ENCODE assay signal across 8 cellular contexts in genomic region chr19:17309198-17309961, GRCh38. TPM values are rescaled to one million over a fixed set of nuclear protein-coding genes. Genes with fewer than 3 reads are reported as not detected.
DNase-seq lines count a peak whose midpoint lies in the region; ATAC-seq and TF ChIP-seq lines count a peak whose summit lies in the region.

Gene DDA1, plus strand, starts transcription at chr19:17309563. Its CDS starts 92 bp downstream, at chr19:17309655.

- peak within 1 kb of the TSS; percentile 86 for H3K4me2 ChIP-seq in SU-DHL-6 (ENCODE audit: low read depth, low read length, poor library complexity, severe bottlenecking)

- no peaks in the 10 kb centered on the region for H3K27me3 Mint-ChIP-seq in activated naive CD8-positive, alpha-beta T cell treated with anti-CD3 and anti-CD28 coated beads, Interleukin-2, amount 10 ng/mL, durations not matched to agents 7 days and 5 days
- no peaks in the 10 kb centered on the region for H3K27me3 Mint-ChIP-seq in osteocyte (ENCODE audit: unreplicated experiment)

- no peak for TF ChIP-seq CTCF in SU-DHL-6 (IDR thresholded peaks at IDR 0.05; ENCODE audit: insufficient read depth, low read length, poor library complexity, severe bottlenecking)
- TF ChIP-seq CTCF in osteocyte (IDR thresholded peaks at IDR 0.05), result no peak
- TF ChIP-seq CTCF in thyroid gland (IDR thresholded peaks at IDR 0.05), result no peak

- no peaks in the 10 kb centered on the region for H3K9me3 ChIP-seq in SU-DHL-6 (ENCODE audit: insufficient read depth, low read length)
- H3K9me3 ChIP-seq in thyroid gland, result no peaks in the 10 kb centered on the region

- no peaks in the 10 kb centered on the region for H3K9me2 ChIP-seq in SU-DHL-6 (replicated peaks; ENCODE audit: insufficient read depth, low read length)

- H3K4me1 Mint-ChIP-seq in activated naive CD8-positive, alpha-beta T cell treated with anti-CD3 and anti-CD28 coated beads, Interleukin-2, amount 10 ng/mL, durations not matched to agents 7 days and 5 days, result peaks cover 30% of the 10 kb centered on the region
- peaks cover 52% of the 10 kb centered on the region for H3K4me1 Mint-ChIP-seq in osteocyte (ENCODE audit: unreplicated experiment)

- intact Hi-C loops in head of caudate nucleus (cut with DNase I), result loop anchor here (5.0 kb wide), 1 partner anchor 42 kb away; the partner anchor contains the start of gene BABAM1
- intact Hi-C loops in thyroid gland (cut with DNase I), result no loop called here

- H3K27me3 ChIP-seq in SU-DHL-6 (ENCODE audit: low read length) (no peaks in the 10 kb centered on the region), thyroid gland (no peaks in the 10 kb centered on the region)

- peaks cover 8% of the 10 kb centered on the region; the same call in 1 of the 2 replicates for H3F3A ChIP-seq in SU-DHL-6 (ENCODE audit: insufficient read depth)

- peak within 1 kb of the TSS; percentile 99 for H3K4me3 Mint-ChIP-seq in activated naive CD8-positive, alpha-beta T cell treated with anti-CD3 and anti-CD28 coated beads, Interleukin-2, amount 10 ng/mL, durations not matched to agents 7 days and 5 days
- H3K4me3 Mint-ChIP-seq in osteocyte (ENCODE audit: unreplicated experiment), result peak within 1 kb of the TSS; percentile 94

- H3K4me3 ChIP-seq in GM08714 (ENCODE audit: low read length) (peak within 1 kb of the TSS; percentile 73), SU-DHL-6 (ENCODE audit: insufficient read depth, low read length, poor library complexity, severe bottlenecking) (peak within 1 kb of the TSS; percentile 99), thyroid gland (replicated peaks in 1 of 3) (peak within 1 kb of the TSS; percentile 77 to 81 (median 78))

- no peaks in the 10 kb centered on the region for H4K20me1 ChIP-seq in SU-DHL-6 (ENCODE audit: low read depth, low read length)

- H3K79me2 ChIP-seq in SU-DHL-6 (ENCODE audit: insufficient read depth, low read length), result peaks cover 42% of the 10 kb centered on the region

- 0 to 1% methylated on average over 34 to 36 of the region's 46 CpGs for WGBS in thyroid gland, 2 donors

- H3K9ac ChIP-seq in SU-DHL-6 (ENCODE audit: low read length), result peak within 1 kb of the TSS; percentile 97

- peaks cover 38 to 40% of the 10 kb centered on the region in 2 donors for H3K4me1 ChIP-seq in thyroid gland

- H3K27ac ChIP-seq in SU-DHL-6 (ENCODE audit: low read depth, low read length), result peak within 1 kb of the TSS; percentile 48
- peak within 1 kb of the TSS in 2 of 3 donors; percentile 27 to 55 for H3K27ac ChIP-seq in thyroid gland

- peak; percentile 97 for DNase-seq in NCI-H128 (lab: John Stamatoyannopoulos, UW; ENCODE audit: unreplicated experiment)
- DNase-seq in activated naive CD8-positive, alpha-beta T cell treated with anti-CD3 and anti-CD28 coated beads, Interleukin-2, amount 10 ng/mL, durations not matched to agents 7 days and 5 days, result peak; percentile 92
- DNase-seq in head of caudate nucleus, result peak; percentile 97 to 100 (median 99)
- DNase-seq in osteocyte (ENCODE audit: extremely low spot score, unreplicated experiment), result peak; percentile 99
- peak; percentile 100 for DNase-seq in thyroid gland

- peak in 1 of 2 donors; percentile 57 for TF ChIP-seq POLR2A in thyroid gland (IDR thresholded peaks at IDR 0.05)

- H3K36me3 Mint-ChIP-seq in activated naive CD8-positive, alpha-beta T cell treated with anti-CD3 and anti-CD28 coated beads, Interleukin-2, amount 10 ng/mL, durations not matched to agents 7 days and 5 days, result no peaks in the 10 kb centered on the region
- peaks cover 2% of the 10 kb centered on the region for H3K36me3 Mint-ChIP-seq in osteocyte (ENCODE audit: unreplicated experiment)

- H3K27ac Mint-ChIP-seq in activated naive CD8-positive, alpha-beta T cell treated with anti-CD3 and anti-CD28 coated beads, Interleukin-2, amount 10 ng/mL, durations not matched to agents 7 days and 5 days, result peak within 1 kb of the TSS; percentile 99
- H3K27ac Mint-ChIP-seq in osteocyte (ENCODE audit: unreplicated experiment), result peak within 1 kb of the TSS; percentile 83

- H3K9me3 Mint-ChIP-seq in activated naive CD8-positive, alpha-beta T cell treated with anti-CD3 and anti-CD28 coated beads, Interleukin-2, amount 10 ng/mL, durations not matched to agents 7 days and 5 days, result no peaks in the 10 kb centered on the region
- H3K9me3 Mint-ChIP-seq in osteocyte (ENCODE audit: unreplicated experiment), result no peaks in the 10 kb centered on the region

- ATAC-seq in HG02642 (IDR thresholded peaks at IDR 0.05; ENCODE audit: poor library complexity, unreplicated experiment), result peak; percentile 63
- ATAC-seq in activated naive CD8-positive, alpha-beta T cell treated with anti-CD3 and anti-CD28 coated beads, Interleukin-2, amount 10 ng/mL, durations not matched to agents 7 days and 5 days (ENCODE audit: low read depth), result peak; percentile 75

- no peak within 1 kb of the TSS for H2AFZ ChIP-seq in SU-DHL-6 (ENCODE audit: low read depth, low read length, severe bottlenecking)

- H3K36me3 ChIP-seq in SU-DHL-6 (ENCODE audit: low read length) (no peaks in the 10 kb centered on the region), thyroid gland (peaks cover 4 to 7% of the 10 kb centered on the region in 2 donors)

- POLR2A ChIA-PET in activated naive CD8-positive, alpha-beta T cell treated with anti-CD3 and anti-CD28 coated beads, Interleukin-2, amount 10 ng/mL, durations not matched to agents 7 days and 5 days (lab: Charles Lee), result interaction anchor here (0.6 to 3.8 kb wide), 18 partner anchors 10 to 545 kb away, joined by 3 to 45 read pairs (median 4); partner anchors contain the start of genes ANO8, BST2, FCHO1 and GTPBP3

RNA-seq across cellular contexts. Expression of gene DDA1, which starts in this region (rescaled TPM):
- total RNA-seq in activated naive CD8-positive, alpha-beta T cell treated with anti-CD3 and anti-CD28 coated beads, Interleukin-2, amount 10 ng/mL, durations not matched to agents 7 days and 5 days, result 10 to 100 TPM; 44.1 to 46.7 TPM
- total RNA-seq in osteocyte (46.3 and 50.0 TPM in 2 replicates), thyroid gland (10 to 100 TPM; 14.5 to 40.4 (median 20.1) TPM)

Comparison
In these comparisons a context has a peak if more than half of its experiments do, and no peak if none do; other contexts are left out.
1. Peak in every context shown above with its lines: DNase-seq, ATAC-seq, H3K4me3 ChIP-seq and H3K27ac ChIP-seq.